Comparison of ENCODE assay signal across 17 cellular contexts in the genomic region with DNA sequence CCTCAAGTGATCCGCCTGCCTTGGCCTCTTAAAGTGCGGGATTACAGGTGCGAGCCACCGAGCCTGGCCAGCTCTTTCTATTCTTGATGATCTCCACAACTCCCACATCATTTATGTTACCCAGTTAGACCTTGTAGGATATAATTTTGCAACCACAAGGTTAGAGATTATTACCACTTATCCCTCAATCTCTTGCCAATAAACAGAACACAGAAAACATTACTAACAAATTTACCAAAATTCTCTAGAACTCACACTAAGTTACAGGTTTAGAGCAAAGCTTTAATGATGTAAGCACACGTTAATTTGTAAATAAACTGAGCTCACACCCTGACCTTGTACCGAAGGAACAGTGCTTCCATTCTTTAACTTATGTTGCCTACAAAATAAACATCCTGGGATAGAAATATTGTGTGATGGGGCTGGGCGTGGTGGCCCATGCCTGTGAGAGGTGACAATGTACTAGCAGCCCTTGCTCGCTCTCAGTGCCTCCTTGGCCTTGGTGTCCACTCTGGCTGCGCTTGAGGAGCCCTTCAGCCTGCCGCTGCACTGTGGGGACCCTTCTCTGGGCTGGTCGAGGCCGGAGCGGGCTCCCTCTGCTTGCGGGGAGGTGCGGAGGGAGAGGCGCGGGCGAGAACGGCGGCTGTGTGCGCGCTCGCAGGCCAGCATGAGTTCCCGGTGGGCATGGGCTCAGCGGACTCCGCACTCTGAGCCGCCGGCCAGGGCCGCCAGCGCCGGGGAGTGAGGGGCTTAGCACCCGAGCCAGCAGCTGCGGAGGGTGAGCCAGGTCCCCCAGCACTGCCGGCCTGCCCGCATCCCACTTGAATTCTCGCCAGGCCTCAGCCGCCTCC. TPM values are rescaled to one million over a fixed set of nuclear protein-coding genes. Genes with fewer than 3 reads are reported as not detected.
DNase-seq lines count a peak whose midpoint lies in the region; ATAC-seq and TF ChIP-seq lines count a peak whose summit lies in the region.
"Had no signal": no experiment of that assay in that cellular context is flagged by ENCODE, and none has a peak within 500 bp of the region (broad histone marks: within the 10 kb centered on the region; RNA-seq: fewer than 3 reads in every experiment).

No MANE protein-coding gene starts in this region.

- H3K4me3 ChIP-seq in SK-N-SH (ENCODE audit: low read depth in 2 of 2, low read length in 1 of 2) (peak overlapping the region in 1 of 2 experiments; percentile 36; a peak in 2 of 4 replicates), lower lobe of right lung (peak overlapping the region; percentile 30), suprapubic skin (peak overlapping the region; percentile 36), endodermal cell (ENCODE audit: low read length) (no peak overlapping the region)
- H3K4me3 ChIP-seq: K562 had no signal

- no peak for ATAC-seq in lower lobe of right lung
- ATAC-seq: CD8-positive, alpha-beta T cell; K562 had no signal

- CTCF ChIA-PET in SK-N-SH (lab: Yijun Ruan, JAX) = interaction anchor here (0.8 to 8.6 kb wide), 7 partner anchors 7 to 425 kb away, joined by 3 to 43 read pairs (median 3); a partner anchor contains a TSS

- H3K9me2 ChIP-seq in SK-N-SH = no peaks in the 10 kb centered on the region

- POLR2A ChIA-PET in SK-N-SH (lab: Yijun Ruan, JAX) = interaction anchor here (0.6 kb wide), 1 partner anchor 344 kb away, joined by 7 read pairs; no protein-coding TSS in a partner anchor

- H3K9me3 ChIP-seq in SK-N-SH (no peaks in the 10 kb centered on the region), lower lobe of right lung (no peaks in the 10 kb centered on the region), suprapubic skin (no peaks in the 10 kb centered on the region), endodermal cell (ENCODE audit: control insufficient read depth, low read length) (no peaks in the 10 kb centered on the region)

- H3K27ac Mint-ChIP-seq in endodermal cell (no peak overlapping the region), endothelial cell (ENCODE audit: unreplicated experiment) (no peak overlapping the region)
- H3K27ac Mint-ChIP-seq: CD8-positive, alpha-beta T cell; progenitor cell of endocrine pancreas had no signal

- no peaks in the 10 kb centered on the region for H4K20me1 ChIP-seq in SK-N-SH (ENCODE audit: insufficient read depth)

- WGBS in SK-N-SH (ENCODE audit: low lambda C conversion rate) = 65% methylated on average over 30 of the region's 37 CpGs
- 36% methylated on average over 21 of the region's 37 CpGs for WGBS in suprapubic skin
- 96 to 98% methylated on average over 19 to 35 of the region's 37 CpGs for WGBS in endodermal cell (ENCODE audit: insufficient coverage in 1 of 2, insufficient read length in 1 of 2), 2 experiments

- H3K36me3 ChIP-seq in SK-N-SH (replicated peaks in 1 of 2; ENCODE audit: control insufficient read depth in 1 of 2, insufficient read depth in 2 of 2, low read length in 1 of 2) (no peaks in the 10 kb centered on the region), lower lobe of right lung (no peaks in the 10 kb centered on the region), suprapubic skin (no peaks in the 10 kb centered on the region), endodermal cell (ENCODE audit: control insufficient read depth, insufficient read depth, low read length) (no peaks in the 10 kb centered on the region)

- no peak for TF ChIP-seq POLR2A in suprapubic skin (IDR thresholded peaks at IDR 0.05)

- no peak overlapping the region for H3K9ac ChIP-seq in SK-N-SH
- H3K9ac ChIP-seq in endodermal cell (ENCODE audit: extremely low read depth, low read length, poor library complexity, severe bottlenecking) = no peak overlapping the region

- peaks cover 6% of the 10 kb centered on the region for H3F3A ChIP-seq in SK-N-SH (replicated peaks; ENCODE audit: insufficient read depth)

- no peaks in the 10 kb centered on the region for H3K27me3 ChIP-seq in SK-N-SH (ENCODE audit: insufficient read depth)
- peaks cover 11% of the 10 kb centered on the region for H3K27me3 ChIP-seq in lower lobe of right lung (ENCODE audit: low read depth)
- peaks cover 9% of the 10 kb centered on the region for H3K27me3 ChIP-seq in suprapubic skin
- no peaks in the 10 kb centered on the region for H3K27me3 ChIP-seq in endodermal cell (ENCODE audit: control insufficient read depth, insufficient read depth, low read length, poor library complexity, severe bottlenecking)

- H3K4me1 Mint-ChIP-seq in endodermal cell (peaks cover 9% of the 10 kb centered on the region), endothelial cell (ENCODE audit: unreplicated experiment) (no peaks in the 10 kb centered on the region)

- TF ChIP-seq EP300 in SK-N-SH (IDR thresholded peaks at IDR 0.05; ENCODE audit: borderline replicate concordance in 1 of 2, low read depth in 1 of 2, low read length in 1 of 2) (no peak), suprapubic skin (IDR thresholded peaks at IDR 0.05) (no peak)

- no peak for TF ChIP-seq CTCF in SK-N-SH (IDR thresholded peaks at IDR 0.05)
- TF ChIP-seq CTCF in lower lobe of right lung (IDR thresholded peaks at IDR 0.05) = no peak
- no peak for TF ChIP-seq CTCF in suprapubic skin (IDR thresholded peaks at IDR 0.05)
- no peak for TF ChIP-seq CTCF in endodermal cell (conservative IDR thresholded peaks at IDR 0.05)
- TF ChIP-seq CTCF in endothelial cell (IDR thresholded peaks at IDR 0.05; ENCODE audit: unreplicated experiment) = no peak

- H3K27ac ChIP-seq in SK-N-SH (ENCODE audit: low read depth in 2 of 2, low read length in 1 of 2) (no peak overlapping the region), lower lobe of right lung (no peak overlapping the region), suprapubic skin (no peak overlapping the region), endodermal cell (ENCODE audit: low read depth, low read length) (no peak overlapping the region)

- H3K36me3 Mint-ChIP-seq in endodermal cell (ENCODE audit: low read depth) (no peaks in the 10 kb centered on the region), endothelial cell (ENCODE audit: low read depth, unreplicated experiment) (no peaks in the 10 kb centered on the region)
- H3K36me3 Mint-ChIP-seq: CD8-positive, alpha-beta T cell had no signal

- TF ChIP-seq RAD21 in SK-N-SH (IDR thresholded peaks at IDR 0.05; ENCODE audit: low read length) = no peak

- no peak overlapping the region for H2AFZ ChIP-seq in SK-N-SH (ENCODE audit: low read depth)

- no peak overlapping the region for H3K4me2 ChIP-seq in SK-N-SH

- intact Hi-C loops in lower lobe of right lung (cut with DNase I) = no loop called here

- peaks cover 4 to 6% of the 10 kb centered on the region in 2 experiments; a peak in 2 of 4 replicates for H3K4me1 ChIP-seq in SK-N-SH (ENCODE audit: control insufficient read depth in 1 of 2, insufficient read depth in 2 of 2, low read depth in 1 of 2, low read length in 1 of 2)
- H3K4me1 ChIP-seq in lower lobe of right lung = no peaks in the 10 kb centered on the region
- H3K4me1 ChIP-seq in suprapubic skin = peaks cover 5% of the 10 kb centered on the region
- H3K4me1 ChIP-seq in endodermal cell (ENCODE audit: control insufficient read depth, insufficient read depth, low read length) = no peaks in the 10 kb centered on the region

- H3K4me3 Mint-ChIP-seq in endodermal cell (no peak overlapping the region), endothelial cell (ENCODE audit: unreplicated experiment) (no peak overlapping the region)
- H3K4me3 Mint-ChIP-seq: CD8-positive, alpha-beta T cell had no signal

- H3K27me3 Mint-ChIP-seq in endodermal cell (ENCODE audit: insufficient read depth) (peaks cover 7% of the 10 kb centered on the region), endothelial cell (ENCODE audit: unreplicated experiment) (no peaks in the 10 kb centered on the region)

- H3K9me3 Mint-ChIP-seq in endodermal cell (peaks cover 9% of the 10 kb centered on the region), endothelial cell (ENCODE audit: unreplicated experiment) (no peaks in the 10 kb centered on the region)
- H3K9me3 Mint-ChIP-seq: CD8-positive, alpha-beta T cell had no signal

- DNase-seq in SK-N-SH = peak; percentile 71
- peak; percentile 17 for DNase-seq in dermis blood vessel endothelial cell
- no peak for DNase-seq in lower lobe of right lung
- no peak for DNase-seq in suprapubic skin (ENCODE audit: low spot score in 2 of 2)
- no peak for DNase-seq in endodermal cell
- DNase-seq in activated T-cell treated with anti-CD3 and anti-CD28 coated beads for 4 hours = no peak
- DNase-seq in endothelial cell (ENCODE audit: low spot score) = no peak
- DNase-seq in NCI-H82 (lab: John Stamatoyannopoulos, UW) = no peak
- DNase-seq: activated CD4-positive, alpha-beta T cell treated with anti-CD3 and anti-CD28 coated beads, Interleukin-2, amount 50 U/mL, for 48 hours; activated effector memory CD4-positive, alpha-beta T cell treated with Interleukin-2 at 50 U/mL for 16 hours; CD8-positive, alpha-beta T cell; NCI-H146; NCI-H510A treated with DMSO at 0.1 percent for 48 hours; RPMI8226; stimulated activated CD4-positive, alpha-beta T cell treated with anti-CD3 and anti-CD28 coated beads, Interleukin-4, amount 100 ng/mL, for 1 hour had no signal

- H3K79me2 ChIP-seq in SK-N-SH (ENCODE audit: insufficient read depth) = no peaks in the 10 kb centered on the region

TF ChIP-seq in SK-N-SH, 30 proteins besides CTCF, POLR2A, EP300 and RAD21:
- no peak for TF ChIP-seq MEF2A (IDR thresholded peaks at IDR 0.05; ENCODE audit: borderline replicate concordance, low read depth)
- TF ChIP-seq NRF1 (IDR thresholded peaks at IDR 0.05; ENCODE audit: low read depth, low read length) = no peak
- no peak for TF ChIP-seq TCF12 (IDR thresholded peaks at IDR 0.05)
- TF ChIP-seq GATA2 (CRISPR knock-in tag; IDR thresholded peaks at IDR 0.05) = no peak
- TF ChIP-seq FOXM1 (IDR thresholded peaks at IDR 0.05; ENCODE audit: low read depth) = no peak

RNA-seq across cellular contexts. Expression of a gene that starts 42.1 kb away (rescaled TPM):
- polyA plus RNA-seq in SK-N-SH (2012; rRNA removed) = 11.9 TPM in 2 replicates
- 8.3 and 10.9 TPM in 2 replicates for polyA plus RNA-seq in SK-N-SH (2012; cell fraction: cytosol; rRNA removed)
- 38.9 and 39.9 TPM in 2 replicates for polyA plus RNA-seq in SK-N-SH (2012; cell fraction: nucleus; rRNA removed)
- total RNA-seq in dermis blood vessel endothelial cell (59.7 and 68.2 TPM in 2 replicates), lower lobe of right lung (92.8 TPM), suprapubic skin (10 to 100 TPM; 65.8 to 92.6 (median 69.7) TPM), endodermal cell (10 to 100 TPM; 12.6 to 16.8 TPM), endothelial cell (ENCODE audit: unreplicated experiment) (73.3 TPM)
- polyA plus RNA-seq in endodermal cell (2013, experiment 1 of 2) = 7.1 TPM
- 6.7 TPM for polyA plus RNA-seq in endodermal cell (2013, experiment 2 of 2)

Comparison
In these comparisons a context has a peak if more than half of its experiments do, and no peak if none do; other contexts are left out.
1. DNase-seq: peak in SK-N-SH (single experiment) and dermis blood vessel endothelial cell (single experiment); none in lower lobe of right lung (single experiment), suprapubic skin (0 of 2), endodermal cell (single experiment), activated T-cell treated with anti-CD3 and anti-CD28 coated beads for 4 hours (single experiment), endothelial cell (single experiment) and NCI-H82 (single experiment).